ENCODE assay signal across 1 cellular context in genomic region chr5:149320791-149321330, GRCh38.
TF ChIP-seq lines count a peak whose summit lies in the region.

No MANE protein-coding gene starts in this region.

TF ChIP-seq in WTC11, 78 proteins besides CTCF, POLR2A, EP300 and RAD21 (continued from another document):
- no peak for TF ChIP-seq CBFB (CRISPR knock-in tag; IDR thresholded peaks at IDR 0.05; ENCODE audit: low read depth)
- no peak for TF ChIP-seq MYBL2 (CRISPR knock-in tag; IDR thresholded peaks at IDR 0.05)
- no peak for TF ChIP-seq ZNF416 (CRISPR knock-in tag; IDR thresholded peaks at IDR 0.05)
- TF ChIP-seq USF2 (CRISPR knock-in tag; IDR thresholded peaks at IDR 0.05) = peak; percentile 51; the same call in 1 of the 2 replicates
- TF ChIP-seq FOXP4 (CRISPR knock-in tag; IDR thresholded peaks at IDR 0.05) = no peak
- TF ChIP-seq NFYB (CRISPR knock-in tag; conservative IDR thresholded peaks at IDR 0.05; ENCODE audit: low read depth) = no peak
